ENCODE assay signal across 1 cellular context in genomic region chr7:158819571-158820203, GRCh38.
TF ChIP-seq lines count a peak whose summit lies in the region.

No MANE protein-coding gene starts in this region.

TF ChIP-seq in IMR-90, 13 proteins besides CTCF, POLR2A, EP300 and RAD21 (continued from another document):
- TF ChIP-seq NFE2L2 (IDR thresholded peaks at IDR 0.05; ENCODE audit: low read depth, low read length) (no peak), BHLHE40 (IDR thresholded peaks at IDR 0.05; ENCODE audit: low read depth, low read length) (no peak), SMC3 (IDR thresholded peaks at IDR 0.05; ENCODE audit: low read depth, low read length) (no peak), CEBPB (IDR thresholded peaks at IDR 0.05; ENCODE audit: low read depth, low read length) (no peak), CHD1 (IDR thresholded peaks at IDR 0.05; ENCODE audit: low read depth, low read length) (no peak), FOS (IDR thresholded peaks at IDR 0.05; ENCODE audit: low read depth, low read length) (no peak), RCOR1 (IDR thresholded peaks at IDR 0.05; ENCODE audit: insufficient replicate concordance, low read length) (no peak), RFX5 (IDR thresholded peaks at IDR 0.05; ENCODE audit: low read depth, low read length) (no peak), MAFK (IDR thresholded peaks at IDR 0.05; ENCODE audit: low read depth, low read length) (no peak)
